ENCODE assay signal across 11 cellular contexts in the genomic region with DNA sequence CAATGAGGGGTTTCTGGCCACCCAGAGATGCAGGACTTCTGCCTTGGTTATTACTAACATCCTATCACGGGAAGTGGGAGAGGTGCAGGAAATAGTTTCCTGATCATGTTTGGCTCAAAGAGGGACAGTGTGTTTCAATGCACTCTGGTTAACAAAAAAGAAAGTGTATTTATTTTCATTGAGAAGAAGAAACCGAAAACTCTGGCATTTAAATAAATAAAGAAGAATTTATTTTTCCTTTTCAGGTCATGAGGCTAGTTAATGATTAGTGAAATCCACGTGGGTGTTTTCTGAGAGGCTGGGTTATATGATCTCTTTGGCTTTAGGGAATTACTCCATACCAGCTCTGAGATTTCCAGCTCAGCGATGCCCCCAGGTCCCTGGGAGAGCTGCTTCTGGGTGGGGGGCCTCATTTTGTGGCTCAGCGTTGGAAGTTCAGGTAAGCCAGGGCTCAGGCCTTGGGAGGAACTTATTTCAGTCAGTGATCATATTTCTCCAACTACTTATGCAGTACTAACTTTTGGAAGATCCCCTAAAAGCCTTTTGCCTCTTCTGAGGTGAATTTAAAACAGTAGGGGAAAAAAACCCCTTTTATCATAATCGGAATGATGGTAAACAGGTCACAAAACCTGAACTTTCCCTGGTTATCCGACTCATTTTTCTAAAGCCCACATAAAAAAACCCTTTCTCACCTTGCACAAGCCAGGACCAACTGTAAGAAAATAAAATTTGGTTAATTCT. TPM values are rescaled to one million over a fixed set of nuclear protein-coding genes. Genes with fewer than 3 reads are reported as not detected.
DNase-seq lines count a peak whose midpoint lies in the region; ATAC-seq, FAIRE-seq and TF ChIP-seq lines count a peak whose summit lies in the region.
"Had no signal": no experiment of that assay in that cellular context is flagged by ENCODE, and none has a peak within 500 bp of the region (broad histone marks: within the 10 kb centered on the region; RNA-seq: fewer than 3 reads in every experiment).

A gene with protein sequence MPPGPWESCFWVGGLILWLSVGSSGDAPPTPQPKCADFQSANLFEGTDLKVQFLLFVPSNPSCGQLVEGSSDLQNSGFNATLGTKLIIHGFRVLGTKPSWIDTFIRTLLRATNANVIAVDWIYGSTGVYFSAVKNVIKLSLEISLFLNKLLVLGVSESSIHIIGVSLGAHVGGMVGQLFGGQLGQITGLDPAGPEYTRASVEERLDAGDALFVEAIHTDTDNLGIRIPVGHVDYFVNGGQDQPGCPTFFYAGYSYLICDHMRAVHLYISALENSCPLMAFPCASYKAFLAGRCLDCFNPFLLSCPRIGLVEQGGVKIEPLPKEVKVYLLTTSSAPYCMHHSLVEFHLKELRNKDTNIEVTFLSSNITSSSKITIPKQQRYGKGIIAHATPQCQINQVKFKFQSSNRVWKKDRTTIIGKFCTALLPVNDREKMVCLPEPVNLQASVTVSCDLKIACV (plus strand): TSS at position 338 of the 741 bp plus-strand sequence. CDS start 29 bp downstream, at position 367.

- H3K9ac ChIP-seq in K562 (ENCODE audit: insufficient read depth in 1 of 2, low read depth in 2 of 2, low read length in 2 of 2): no peak within 1 kb of the TSS
- H3K9ac ChIP-seq: KMS-11 had no signal

- no TSS peak for BruUV-seq in K562 (replicated peaks; lab: Mats Ljungman, UMichigan)

- no peaks in the 10 kb centered on the region for H3K36me3 ChIP-seq in left ventricle myocardium inferior
- no peaks in the 10 kb centered on the region for H3K36me3 ChIP-seq in K562 (ENCODE audit: control insufficient read depth, insufficient read depth, low read length)
- no peaks in the 10 kb centered on the region for H3K36me3 ChIP-seq in lung (ENCODE audit: control insufficient read depth in 2 of 2, insufficient read depth in 2 of 2, low read length in 2 of 2)
- no peaks in the 10 kb centered on the region for H3K36me3 ChIP-seq in uterus
- H3K36me3 ChIP-seq: adrenal gland had no signal

- H3K4me3 ChIP-seq in left ventricle myocardium inferior (peak within 1 kb of the TSS; percentile 22), K562 (no peak within 1 kb of the TSS), lung (no peak within 1 kb of the TSS), uterus (no peak within 1 kb of the TSS)
- H3K4me3 ChIP-seq: adrenal gland had no signal

- TF ChIP-seq CTCF in left ventricle myocardium inferior (IDR thresholded peaks at IDR 0.05; ENCODE audit: borderline replicate concordance) (no peak), K562 (IDR thresholded peaks at IDR 0.05 in 2 of 3, conservative IDR thresholded peaks at IDR 0.05 in 1 of 3; ENCODE audit: insufficient read depth in 2 of 3, low read depth in 1 of 3, low read length in 3 of 3) (no peak), lung (IDR thresholded peaks at IDR 0.05; ENCODE audit: control extremely low read depth, extremely low read depth) (no peak), uterus (IDR thresholded peaks at IDR 0.05) (no peak)

- TF ChIP-seq EP300 in K562 (IDR thresholded peaks at IDR 0.05; ENCODE audit: low read length): no peak

- in situ Hi-C loops in K562 (cut with MboI): no loop called here

- H3K27ac ChIP-seq in left ventricle myocardium inferior (replicated peaks) (peak within 1 kb of the TSS; percentile 87), K562 (ENCODE audit: extremely low read depth, low read depth, low read length) (no peak within 1 kb of the TSS), lung (ENCODE audit: low read depth in 1 of 2, low read length in 1 of 2) (peak within 1 kb of the TSS; percentile 78 to 83), uterus (peak within 1 kb of the TSS; percentile 50 to 52)
- H3K27ac ChIP-seq: KMS-11 had no signal

- no peaks in the 10 kb centered on the region for H3K27me3 ChIP-seq in left ventricle myocardium inferior (ENCODE audit: low read depth)
- H3K27me3 ChIP-seq in K562 (ENCODE audit: control insufficient read depth in 2 of 2, insufficient read depth in 2 of 2, low read length in 2 of 2): no peaks in the 10 kb centered on the region
- no peaks in the 10 kb centered on the region for H3K27me3 ChIP-seq in lung (ENCODE audit: control insufficient read depth, insufficient read depth)
- no peaks in the 10 kb centered on the region for H3K27me3 ChIP-seq in uterus
- H3K27me3 ChIP-seq: adrenal gland had no signal

- no peak within 1 kb of the TSS for H3K4me2 ChIP-seq in K562 (ENCODE audit: insufficient read depth, low read length)
- H3K4me2 ChIP-seq: KMS-11 had no signal

- TF ChIP-seq POLR2A in K562 (conservative IDR thresholded peaks at IDR 0.05): no peak
- TF ChIP-seq POLR2A in uterus (IDR thresholded peaks at IDR 0.05): no peak

- no peaks in the 10 kb centered on the region for H3K9me1 ChIP-seq in K562 (ENCODE audit: control insufficient read depth, insufficient read depth, low read length)

- no peaks in the 10 kb centered on the region for H3K9me3 Mint-ChIP-seq in activated T-helper 2 cell treated with anti-CD3 and anti-CD28 coated beads, Interferon-gamma antibody, Interleukin-2, Interleukin-4, amounts not matched to agents 10 μg/mL and 5 μg/mL and 100 μg/mL, durations not matched to agents 14 hours and 24 hours and 36 hours

- H2AFZ ChIP-seq in K562 (ENCODE audit: low read depth, low read length): peak within 1 kb of the TSS; percentile 53

- CTCF ChIA-PET in K562 (lab: Yijun Ruan, JAX; ENCODE audit: low intra/inter-chr PET ratio): no interaction called here

- H3K9me3 ChIP-seq in left ventricle myocardium inferior (replicated peaks) (no peaks in the 10 kb centered on the region), K562 (replicated peaks; ENCODE audit: control insufficient read depth, insufficient read depth, low read depth, low read length) (no peaks in the 10 kb centered on the region), lung (ENCODE audit: control insufficient read depth in 2 of 2, insufficient read depth in 1 of 2, low read length in 1 of 2) (no peaks in the 10 kb centered on the region), uterus (no peaks in the 10 kb centered on the region)
- H3K9me3 ChIP-seq: adrenal gland had no signal

- DNase-seq in left ventricle myocardium inferior: no peak
- no peak for DNase-seq in cardiac septum (ENCODE audit: low spot score)
- no peak for DNase-seq in K562 (ENCODE audit: extremely low read depth in 1 of 4, low spot score in 3 of 4)
- DNase-seq in lung (ENCODE audit: low spot score): no peak
- no peak for DNase-seq in uterus
- no peak for DNase-seq in activated T-helper 2 cell treated with anti-CD3 and anti-CD28 coated beads, Interferon-gamma antibody, Interleukin-2, Interleukin-4, amounts not matched to agents 10 μg/mL and 5 μg/mL and 100 μg/mL, durations not matched to agents 14 hours and 24 hours and 36 hours (ENCODE audit: low spot score)
- no peak for DNase-seq in NCI-H69 (lab: John Stamatoyannopoulos, UW)
- DNase-seq: activated CD4-positive, alpha-beta T cell treated with anti-CD3 and anti-CD28 coated beads, Interleukin-2, amount 50 U/mL, for 1 hour; adrenal gland had no signal

- no peak within 1 kb of the TSS for H3K4me3 Mint-ChIP-seq in activated T-helper 2 cell treated with anti-CD3 and anti-CD28 coated beads, Interferon-gamma antibody, Interleukin-2, Interleukin-4, amounts not matched to agents 10 μg/mL and 5 μg/mL and 100 μg/mL, durations not matched to agents 14 hours and 24 hours and 36 hours (ENCODE audit: low read depth)

- H3K36me3 Mint-ChIP-seq in activated T-helper 2 cell treated with anti-CD3 and anti-CD28 coated beads, Interferon-gamma antibody, Interleukin-2, Interleukin-4, amounts not matched to agents 10 μg/mL and 5 μg/mL and 100 μg/mL, durations not matched to agents 14 hours and 24 hours and 36 hours (ENCODE audit: low read depth): no peaks in the 10 kb centered on the region

- ATAC-seq in K562 (no peak), lung (ENCODE audit: insufficient read depth, low FRiP score) (no peak), HG02970 (IDR thresholded peaks at IDR 0.05; ENCODE audit: low FRiP score, unreplicated experiment) (no peak)

- H3K27me3 Mint-ChIP-seq in activated T-helper 2 cell treated with anti-CD3 and anti-CD28 coated beads, Interferon-gamma antibody, Interleukin-2, Interleukin-4, amounts not matched to agents 10 μg/mL and 5 μg/mL and 100 μg/mL, durations not matched to agents 14 hours and 24 hours and 36 hours (ENCODE audit: low read depth): peaks cover 4% of the 10 kb centered on the region

- H3K79me2 ChIP-seq in K562 (ENCODE audit: control insufficient read depth, insufficient read depth, low read length): no peaks in the 10 kb centered on the region

- no peaks in the 10 kb centered on the region for H4K20me1 ChIP-seq in K562 (replicated peaks; ENCODE audit: control insufficient read depth, insufficient read depth, low read length)

- POLR2A ChIA-PET in K562 (lab: Yijun Ruan, JAX): interaction anchor here (0.6 kb wide), 1 partner anchor 128 kb away, joined by 4 read pairs; no protein-coding TSS in a partner anchor

- WGBS in K562 (ENCODE audit: insufficient coverage, low coverage, missing lambda C conversion rate): 37% methylated on average over 6 of the region's 7 CpGs
- 50 to 75% methylated on average over 7 of the region's 7 CpGs for WGBS in lung, 2 donors

- H3K4me1 Mint-ChIP-seq in activated T-helper 2 cell treated with anti-CD3 and anti-CD28 coated beads, Interferon-gamma antibody, Interleukin-2, Interleukin-4, amounts not matched to agents 10 μg/mL and 5 μg/mL and 100 μg/mL, durations not matched to agents 14 hours and 24 hours and 36 hours (ENCODE audit: low read depth): peaks cover 17% of the 10 kb centered on the region

- intact Hi-C loops in left ventricle myocardium inferior (cut with micrococcal nuclease): no loop called here
- intact Hi-C loops in cardiac septum (cut with DNase I): loop anchor here (5.0 kb wide), 1 partner anchor 85 kb away; no protein-coding TSS in a partner anchor
- intact Hi-C loops in K562 (cut with micrococcal nuclease): no loop called here
- intact Hi-C loops in uterus (cut with DNase I; ENCODE audit: low total_unique reads): no loop called here
- intact Hi-C loops in activated T-helper 2 cell treated with anti-CD3 and anti-CD28 coated beads, Interferon-gamma antibody, Interleukin-2, Interleukin-4, amounts not matched to agents 10 μg/mL and 5 μg/mL and 100 μg/mL, durations not matched to agents 14 hours and 24 hours and 36 hours (cut with micrococcal nuclease): no loop called here

- H3K4me1 ChIP-seq in left ventricle myocardium inferior (peaks cover 77% of the 10 kb centered on the region), K562 (replicated peaks in 1 of 2; ENCODE audit: control insufficient read depth in 2 of 2, insufficient read depth in 2 of 2, low read length in 2 of 2) (peaks cover 4 to 5% of the 10 kb centered on the region in 2 experiments), lung (ENCODE audit: control insufficient read depth in 2 of 2, insufficient read depth in 2 of 2, low read length in 2 of 2) (peaks cover 21% of the 10 kb centered on the region in 2 donors), uterus (no peaks in the 10 kb centered on the region)

- no peak for TF ChIP-seq RAD21 in K562 (CRISPR knock-in tag; conservative IDR thresholded peaks at IDR 0.05 in 1 of 2, IDR thresholded peaks at IDR 0.05 in 1 of 2)

- H3K27ac Mint-ChIP-seq in activated T-helper 2 cell treated with anti-CD3 and anti-CD28 coated beads, Interferon-gamma antibody, Interleukin-2, Interleukin-4, amounts not matched to agents 10 μg/mL and 5 μg/mL and 100 μg/mL, durations not matched to agents 14 hours and 24 hours and 36 hours: no peak within 1 kb of the TSS

- FAIRE-seq in K562 (lab: Jason Lieb, UNC): no peak

RNA-seq across cellular contexts. Expression of the gene that starts here (rescaled TPM):
- total RNA-seq in left ventricle myocardium inferior (2.8 TPM), cardiac septum (2.0 TPM), K562 (2014; rRNA removed) (not detected in 2 replicates), K562 (2014; rRNA removed; fragmentation: Illumina TruSeq; extraction: Trizol) (not detected in 2 replicates), K562 (2015; rRNA removed; fragmentation: Illumina TruSeq; extraction: Trizol) (not detected in 2 replicates), K562 (2021) (not detected in 2 replicates), lung (1 to 10 TPM; 1.8 to 7.3 TPM), uterus (10 to 100 TPM in 3 of 4 donors, not detected in 1; 11.9 to 37.1 (median 16.5) TPM)
- total RNA-seq in K562 (2011; cell fraction: chromatin; rRNA removed; ENCODE audit: low replicate concordance): not detected in 2 replicates
- total RNA-seq in K562 (2011; cell fraction: nucleolus; rRNA removed): not detected in 2 replicates
- total RNA-seq in K562 (2011; cell fraction: nucleoplasm; rRNA removed): not detected in 2 replicates
- polyA plus RNA-seq in K562 (2011; rRNA removed) (not detected in 2 replicates), K562 (2014; fragmentation: Illumina TruSeq; extraction: Trizol) (not detected in 2 replicates), K562 (2014; fragmentation: Nextera tagmentation; extraction: Ambion mirVana) (not detected), K562 (2014; rRNA removed) (not detected in 2 replicates), lung (10 to 100 TPM in 1 of 2 donors, 1 to 10 TPM in 1; 5.9 to 10.3 TPM)
- polyA plus RNA-seq in K562 (2011; cell fraction: cytosol; rRNA removed): not detected in 2 replicates
- polyA plus RNA-seq in K562 (2011; cell fraction: nucleus; rRNA removed): not detected in 2 replicates
- 0.19 TPM in 1 of 2 replicates, not detected in the other for polyA plus RNA-seq in K562 (2012)
- polyA minus RNA-seq in K562 (2011; rRNA and poly(A)+ RNA removed): not detected in 2 replicates
- not detected in 2 replicates for polyA minus RNA-seq in K562 (2011; cell fraction: cytosol; rRNA and poly(A)+ RNA removed)
- not detected in 2 replicates for polyA minus RNA-seq in K562 (2011; cell fraction: nucleus; rRNA and poly(A)+ RNA removed)
- total RNA-seq in activated T-helper 2 cell treated with anti-CD3 and anti-CD28 coated beads, Interferon-gamma antibody, Interleukin-2, Interleukin-4, amounts not matched to agents 10 μg/mL and 5 μg/mL and 100 μg/mL, durations not matched to agents 14 hours and 24 hours and 36 hours: not detected in 2 replicates

Comparison
In these comparisons a context has a peak if more than half of its experiments do, and no peak if none do; other contexts are left out.
1. RNA of the gene that starts here (polyA plus RNA-seq): 5.9 to 10.3 TPM in lung; 0.19 TPM in K562; every median in the first group is over 4 times any median in the second.